30 cellular contexts compared by ENCODE assay signal in genomic region chr6:9522101-9522500, GRCh38.
"Had no signal": no experiment of that assay in that cellular context is flagged by ENCODE, and none has a peak within 500 bp of the region (broad histone marks: within the 10 kb centered on the region; RNA-seq: fewer than 3 reads in every experiment).

No MANE protein-coding gene starts in this region.

- H3K4me3 Mint-ChIP-seq: activated B cell treated with CpG ODN at 0.5 μM for 24 hours; activated CD4-positive, alpha-beta memory T cell treated with anti-CD3 and anti-CD28 coated beads for 36 hours; activated CD4-positive, alpha-beta T cell treated with anti-CD3 and anti-CD28 coated beads, Interleukin-2, amount 10 ng/mL, durations not matched to agents 24 days and 14 days; activated naive CD4-positive, alpha-beta T cell treated with anti-CD3 and anti-CD28 coated beads for 36 hours; activated naive CD8-positive, alpha-beta T cell; activated T-helper 17 cell treated with anti-CD3 and anti-CD28 coated beads, Interleukin-2, amount 50 U/mL, for 72 hours; T-cell had no signal

- H3K36me3 ChIP-seq: brain microvascular endothelial cell, cardiac muscle cell had no signal

- H3K27ac ChIP-seq: brain microvascular endothelial cell, cardiac muscle cell had no signal

- H3K27ac Mint-ChIP-seq: activated B cell treated with CpG ODN at 0.5 μM for 24 hours; activated CD4-positive, alpha-beta memory T cell treated with anti-CD3 and anti-CD28 coated beads for 36 hours; activated CD4-positive, alpha-beta T cell treated with anti-CD3 and anti-CD28 coated beads, Interleukin-2, amount 10 ng/mL, durations not matched to agents 24 days and 14 days; activated naive CD4-positive, alpha-beta T cell treated with anti-CD3 and anti-CD28 coated beads for 36 hours; activated naive CD8-positive, alpha-beta T cell; activated T-helper 17 cell treated with anti-CD3 and anti-CD28 coated beads, Interleukin-2, amount 50 U/mL, for 72 hours; T-cell had no signal

- DNase-seq: activated B cell treated with CpG ODN at 0.5 μM for 24 hours; activated CD4-positive, alpha-beta memory T cell treated with anti-CD3 and anti-CD28 coated beads for 36 hours; activated CD4-positive, alpha-beta T cell treated with anti-CD3 and anti-CD28 coated beads for 1 hour; activated CD4-positive, alpha-beta T cell treated with anti-CD3 and anti-CD28 coated beads, Interleukin-2, amount 10 ng/mL, durations not matched to agents 24 days and 14 days; activated gamma-delta T cell; activated naive CD4-positive, alpha-beta T cell treated with anti-CD3 and anti-CD28 coated beads for 36 hours; activated T-cell treated with anti-CD3 and anti-CD28 coated beads for 4 hours; activated T-cell treated with anti-CD3 and anti-CD28 coated beads, Interleukin-2, amount 50 U/mL, for 48 hours; amygdala; brain microvascular endothelial cell; KG1; NCI-H1092; NCI-H1417; NCI-H1930; NCI-H2171; NCI-H2227 treated with DMSO at 0.1 percent for 48 hours; NCI-H446 treated with DMSO at 0.1 percent for 48 hours; NCI-H526; NCI-H82; NK-92 treated with Interleukin-12 subunit alpha and Interleukin-12 subunit beta, amount 100 ng/mL, for 24 hours; OCI-M1; Right ventricle myocardium superior; RPMI8226; T-cell; T-helper 2 cell; T1000 had no signal

- H3K9me3 Mint-ChIP-seq: activated CD4-positive, alpha-beta T cell treated with anti-CD3 and anti-CD28 coated beads, Interleukin-2, amount 10 ng/mL, durations not matched to agents 24 days and 14 days had no signal

- H3K4me3 ChIP-seq: cardiac muscle cell had no signal

- H3K4me1 Mint-ChIP-seq: activated B cell treated with CpG ODN at 0.5 μM for 24 hours; activated CD4-positive, alpha-beta T cell treated with anti-CD3 and anti-CD28 coated beads, Interleukin-2, amount 10 ng/mL, durations not matched to agents 24 days and 14 days; activated T-helper 17 cell treated with anti-CD3 and anti-CD28 coated beads, Interleukin-2, amount 50 U/mL, for 72 hours; T-cell had no signal

- H3K36me3 Mint-ChIP-seq: activated CD4-positive, alpha-beta memory T cell treated with anti-CD3 and anti-CD28 coated beads for 36 hours; activated naive CD8-positive, alpha-beta T cell; T-cell had no signal

- H3K27me3 Mint-ChIP-seq: activated B cell treated with CpG ODN at 0.5 μM for 24 hours; activated CD4-positive, alpha-beta memory T cell treated with anti-CD3 and anti-CD28 coated beads for 36 hours; activated CD4-positive, alpha-beta T cell treated with anti-CD3 and anti-CD28 coated beads, Interleukin-2, amount 10 ng/mL, durations not matched to agents 24 days and 14 days; activated naive CD8-positive, alpha-beta T cell; activated T-helper 17 cell treated with anti-CD3 and anti-CD28 coated beads, Interleukin-2, amount 50 U/mL, for 72 hours; T-cell had no signal

- ATAC-seq: activated T-helper 17 cell treated with anti-CD3 and anti-CD28 coated beads, Interleukin-2, amount 50 U/mL, for 72 hours; Panc1; T-cell had no signal

- H3K27me3 ChIP-seq: brain microvascular endothelial cell, cardiac muscle cell had no signal
